Comparison of ENCODE assay signal across 17 cellular contexts in genomic region chr2:44944102-44944951, GRCh38. TPM values are rescaled to one million over a fixed set of nuclear protein-coding genes. Genes with fewer than 3 reads are reported as not detected.
DNase-seq lines count a peak whose midpoint lies in the region; FAIRE-seq and TF ChIP-seq lines count a peak whose summit lies in the region.
"Had no signal": no experiment of that assay in that cellular context is flagged by ENCODE, and none has a peak within 500 bp of the region (broad histone marks: within the 10 kb centered on the region; RNA-seq: fewer than 3 reads in every experiment).

No MANE protein-coding gene starts in this region.

- no peak for FAIRE-seq in H54 (lab: Jason Lieb, UNC)
- FAIRE-seq: A204.1 had no signal

- H3K36me3 Mint-ChIP-seq in T-helper 2 cell treated with Interferon-gamma antibody and Interleukin-4, amounts not matched to agents 5 μg/mL and 100 μg/mL, for 36 hours (ENCODE audit: low read depth): peaks cover 4% of the 10 kb centered on the region
- peaks cover 6% of the 10 kb centered on the region for H3K36me3 Mint-ChIP-seq in activated T-helper 2 cell treated with anti-CD3 and anti-CD28 coated beads, Interferon-gamma antibody, Interleukin-2, Interleukin-4, amounts not matched to agents 10 μg/mL and 5 μg/mL and 100 μg/mL, durations not matched to agents 14 hours and 24 hours and 36 hours (ENCODE audit: low read depth)

- no peak overlapping the region for H3K9ac ChIP-seq in iPS-20b (ENCODE audit: low read depth, low read length)
- H3K9ac ChIP-seq: KMS-11 had no signal

- H3K9me3 ChIP-seq in iPS-20b (ENCODE audit: insufficient read depth, low read depth, low read length) (peaks cover 12% of the 10 kb centered on the region; the same call in 1 of the 2 replicates), spleen (no peaks in the 10 kb centered on the region)
- H3K9me3 ChIP-seq: tibial nerve had no signal

- no peak for TF ChIP-seq CTCF in spleen (IDR thresholded peaks at IDR 0.05 in 8 of 11, conservative IDR thresholded peaks at IDR 0.05 in 3 of 11)

- H3K27me3 Mint-ChIP-seq in T-helper 2 cell treated with Interferon-gamma antibody and Interleukin-4, amounts not matched to agents 5 μg/mL and 100 μg/mL, for 36 hours (ENCODE audit: low read depth): peaks cover 90% of the 10 kb centered on the region
- H3K27me3 Mint-ChIP-seq in activated T-helper 2 cell treated with anti-CD3 and anti-CD28 coated beads, Interferon-gamma antibody, Interleukin-2, Interleukin-4, amounts not matched to agents 10 μg/mL and 5 μg/mL and 100 μg/mL, durations not matched to agents 14 hours and 24 hours and 36 hours (ENCODE audit: low read depth): peaks cover 87% of the 10 kb centered on the region

- no peak for TF ChIP-seq POLR2A in spleen (IDR thresholded peaks at IDR 0.05)
- no peak for TF ChIP-seq POLR2A in H54 (IDR thresholded peaks at IDR 0.05; ENCODE audit: low read depth, low read length)

- H3K4me3 ChIP-seq in iPS-20b (ENCODE audit: low read length) (peak overlapping the region; percentile 56; the same call in 1 of the 2 replicates), spleen (peak overlapping the region in 7 of 8 donors; percentile 4 to 66 (median 15))

- WGBS in spleen, 5 donors: 5 to 14% (median 9%) methylated on average over 33 to 62 of the region's 62 CpGs

- H3K27me3 ChIP-seq in iPS-20b (ENCODE audit: insufficient read depth, low read length): peaks cover 100% of the 10 kb centered on the region
- peaks cover 9 to 100% (median 73%) of the 10 kb centered on the region in 7 donors for H3K27me3 ChIP-seq in spleen (replicated peaks in 1 of 7)

- H3K4me1 Mint-ChIP-seq in T-helper 2 cell treated with Interferon-gamma antibody and Interleukin-4, amounts not matched to agents 5 μg/mL and 100 μg/mL, for 36 hours (ENCODE audit: low read depth): peaks cover 14% of the 10 kb centered on the region
- H3K4me1 Mint-ChIP-seq in activated T-helper 2 cell treated with anti-CD3 and anti-CD28 coated beads, Interferon-gamma antibody, Interleukin-2, Interleukin-4, amounts not matched to agents 10 μg/mL and 5 μg/mL and 100 μg/mL, durations not matched to agents 14 hours and 24 hours and 36 hours (ENCODE audit: low read depth): peaks cover 22% of the 10 kb centered on the region

- no peak for DNase-seq in T-helper 2 cell treated with Interferon-gamma antibody and Interleukin-4, amounts not matched to agents 5 μg/mL and 100 μg/mL, for 36 hours (ENCODE audit: low spot score)
- DNase-seq in T-helper 2 cell (no peak), spleen (peak; percentile 66), HPDE6-E6E7 (ENCODE audit: extremely low spot score) (no peak), H54 (ENCODE audit: insufficient read length, low spot score) (no peak)
- DNase-seq in activated T-helper 2 cell treated with anti-CD3 and anti-CD28 coated beads, Interferon-gamma antibody, Interleukin-2, Interleukin-4, amounts not matched to agents 10 μg/mL and 5 μg/mL and 100 μg/mL, durations not matched to agents 14 hours and 24 hours and 36 hours (ENCODE audit: low spot score): no peak
- DNase-seq in stimulated activated CD4-positive, alpha-beta T cell treated with anti-CD3 and anti-CD28 coated beads, Interleukin-4, amount 100 ng/mL, for 24 hours: no peak
- DNase-seq: activated CD4-positive, CD25-positive, alpha-beta regulatory T cell treated with anti-CD3 and anti-CD28 coated beads, Interleukin-2, amount 50 U/mL, for 72 hours; amygdala; DMS79; NCI-H2107; RPMI8226; stimulated activated CD4-positive, alpha-beta T cell treated with anti-CD3 and anti-CD28 coated beads, Interleukin-2, amount 100 ng/mL, for 48 hours had no signal

- H3K4me3 Mint-ChIP-seq in T-helper 2 cell treated with Interferon-gamma antibody and Interleukin-4, amounts not matched to agents 5 μg/mL and 100 μg/mL, for 36 hours: peak overlapping the region; percentile 21
- H3K4me3 Mint-ChIP-seq in activated T-helper 2 cell treated with anti-CD3 and anti-CD28 coated beads, Interferon-gamma antibody, Interleukin-2, Interleukin-4, amounts not matched to agents 10 μg/mL and 5 μg/mL and 100 μg/mL, durations not matched to agents 14 hours and 24 hours and 36 hours (ENCODE audit: low read depth): peak overlapping the region; percentile 26

- H3K4me1 ChIP-seq in iPS-20b (ENCODE audit: insufficient read depth, low read length) (peaks cover 49% of the 10 kb centered on the region), spleen (peaks cover 21 to 64% (median 45%) of the 10 kb centered on the region in 6 donors)

- no peak overlapping the region for H3K27ac Mint-ChIP-seq in T-helper 2 cell treated with Interferon-gamma antibody and Interleukin-4, amounts not matched to agents 5 μg/mL and 100 μg/mL, for 36 hours
- H3K27ac Mint-ChIP-seq in activated T-helper 2 cell treated with anti-CD3 and anti-CD28 coated beads, Interferon-gamma antibody, Interleukin-2, Interleukin-4, amounts not matched to agents 10 μg/mL and 5 μg/mL and 100 μg/mL, durations not matched to agents 14 hours and 24 hours and 36 hours: no peak overlapping the region

- intact Hi-C loops in activated T-helper 2 cell treated with anti-CD3 and anti-CD28 coated beads, Interferon-gamma antibody, Interleukin-2, Interleukin-4, amounts not matched to agents 10 μg/mL and 5 μg/mL and 100 μg/mL, durations not matched to agents 14 hours and 24 hours and 36 hours (cut with micrococcal nuclease): loop anchor here (5.0 kb wide), 1 partner anchor 223 kb away; no protein-coding TSS in a partner anchor
- intact Hi-C loops in spleen (cut with DNase I; ENCODE audit: low total_unique reads): no loop called here

- no peaks in the 10 kb centered on the region for H3K36me3 ChIP-seq in iPS-20b (ENCODE audit: insufficient read depth, low read depth, low read length)
- no peaks in the 10 kb centered on the region for H3K36me3 ChIP-seq in spleen
- H3K36me3 ChIP-seq: tibial nerve had no signal

- H3K9me3 Mint-ChIP-seq in T-helper 2 cell treated with Interferon-gamma antibody and Interleukin-4, amounts not matched to agents 5 μg/mL and 100 μg/mL, for 36 hours: no peaks in the 10 kb centered on the region
- no peaks in the 10 kb centered on the region for H3K9me3 Mint-ChIP-seq in activated T-helper 2 cell treated with anti-CD3 and anti-CD28 coated beads, Interferon-gamma antibody, Interleukin-2, Interleukin-4, amounts not matched to agents 10 μg/mL and 5 μg/mL and 100 μg/mL, durations not matched to agents 14 hours and 24 hours and 36 hours

- no peak overlapping the region for H3K27ac ChIP-seq in iPS-20b (ENCODE audit: low read length)
- no peak overlapping the region for H3K27ac ChIP-seq in spleen
- H3K27ac ChIP-seq: KMS-11, tibial nerve had no signal

RNA-seq across cellular contexts. Expression of gene SIX3, which starts 2.8 kb away (rescaled TPM):
- 0.25 and 0.34 TPM in 2 replicates for total RNA-seq in activated T-helper 2 cell treated with anti-CD3 and anti-CD28 coated beads, Interferon-gamma antibody, Interleukin-2, Interleukin-4, amounts not matched to agents 10 μg/mL and 5 μg/mL and 100 μg/mL, durations not matched to agents 14 hours and 24 hours and 36 hours
- total RNA-seq in spleen: not detected
- under 1 TPM in 1 of 3 donors, not detected in 2; 0.03 TPM for polyA plus RNA-seq in spleen
